In the genomic region with DNA sequence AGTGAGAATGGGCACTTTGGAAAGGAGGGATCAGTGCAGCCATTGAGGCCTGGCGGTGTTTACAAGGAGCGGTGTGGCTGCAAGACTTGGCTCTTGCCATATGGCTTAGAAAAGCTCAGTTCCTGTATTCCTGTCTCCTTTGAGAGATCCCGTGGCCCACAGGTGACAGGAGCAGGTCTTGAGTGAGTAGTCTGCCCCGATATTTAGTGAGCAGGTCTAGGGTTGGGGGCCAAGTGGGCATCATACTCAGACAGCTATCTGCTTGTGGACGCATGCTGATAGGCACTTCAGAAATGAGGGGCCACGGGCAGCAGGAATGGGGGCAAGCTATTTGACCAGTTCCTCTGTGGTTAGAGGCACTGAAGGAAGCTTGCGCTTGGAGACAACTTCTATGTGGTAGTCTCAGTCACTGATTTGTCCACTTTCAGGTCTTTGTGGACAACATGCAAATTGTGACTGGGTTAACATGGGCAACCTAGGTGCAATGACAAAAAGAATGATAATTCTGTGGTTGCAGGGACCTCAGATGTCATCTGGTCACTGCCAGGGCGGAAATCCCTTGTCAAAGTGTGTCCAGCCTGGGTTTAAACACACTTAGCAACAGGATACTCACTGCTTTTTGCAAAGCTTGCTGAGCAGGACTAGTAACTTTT, we compare ENCODE assay signal across 8 cellular contexts. TPM values are rescaled to one million over a fixed set of nuclear protein-coding genes. Genes with fewer than 3 reads are reported as not detected.
A peak's percentile ranks its signal among the peaks of the same experiment; 100 is the strongest.
DNase-seq lines count a peak whose midpoint lies in the region; ATAC-seq, FAIRE-seq and TF ChIP-seq lines count a peak whose summit lies in the region.

No MANE protein-coding gene starts in this region.

- H3K36me3 ChIP-seq in Panc1 (ENCODE audit: control insufficient read depth, insufficient read depth, low read length), result peaks cover 27% of the 10 kb centered on the region

- TF ChIP-seq POLR2A in GM12892 (IDR thresholded peaks at IDR 0.05; ENCODE audit: low read depth, low read length), result no peak

- H3K27ac Mint-ChIP-seq in progenitor cell of endocrine pancreas, result peak overlapping the region; percentile 85

- H3K27me3 Mint-ChIP-seq in progenitor cell of endocrine pancreas, result peaks cover 34% of the 10 kb centered on the region

- CTCF ChIA-PET in Panc1 (lab: Charles Lee), result no interaction called here

- peaks cover 21% of the 10 kb centered on the region for H3K36me3 Mint-ChIP-seq in progenitor cell of endocrine pancreas (ENCODE audit: insufficient read depth)

- H3K9me3 ChIP-seq in Panc1 (ENCODE audit: control insufficient read depth, insufficient read depth, low read depth, low read length), result no peaks in the 10 kb centered on the region

- peaks cover 14% of the 10 kb centered on the region for H3K4me1 Mint-ChIP-seq in progenitor cell of endocrine pancreas (ENCODE audit: low read depth)

- TF ChIP-seq CTCF in Panc1 (IDR thresholded peaks at IDR 0.05) (no peak), progenitor cell of endocrine pancreas (IDR thresholded peaks at IDR 0.05; ENCODE audit: unreplicated experiment) (no peak)

- ATAC-seq in Panc1 (no peak), HG03045 (IDR thresholded peaks at IDR 0.05; ENCODE audit: unreplicated experiment) (no peak)

- POLR2A ChIA-PET in Panc1 (lab: Charles Lee), result no interaction called here

- H3K4me1 ChIP-seq in Panc1 (ENCODE audit: control insufficient read depth, insufficient read depth, low read length), result peaks cover 12% of the 10 kb centered on the region; the same call in 1 of the 2 replicates

- H3K4me3 ChIP-seq in Panc1 (ENCODE audit: low read depth in 2 of 2, low read length in 2 of 2), result peak overlapping the region; percentile 91 to 98

- intact Hi-C loops in Panc1 (cut with micrococcal nuclease; ENCODE audit: unreplicated experiment), result no loop called here

- in situ Hi-C loops in Panc1 (cut with HindIII; ENCODE audit: low pct_unique_long_range_greater_than_20kb, low sequenced_read_pairs), result no loop called here

- peak overlapping the region; percentile 94 for H3K27ac ChIP-seq in Panc1 (ENCODE audit: low read length)
- H3K27ac ChIP-seq in epithelial cell of prostate, result peak overlapping the region; percentile 50

- BruUV-seq in Panc1 (replicated peaks; lab: Mats Ljungman, UMichigan), result TSS peak; percentile 62

- no peaks in the 10 kb centered on the region for H3K9me3 Mint-ChIP-seq in progenitor cell of endocrine pancreas (ENCODE audit: low read depth)

- H3K27me3 ChIP-seq in Panc1 (ENCODE audit: control insufficient read depth, insufficient read depth, low read length), result peaks cover 21% of the 10 kb centered on the region

- peak overlapping the region; percentile 83 for H3K4me3 Mint-ChIP-seq in progenitor cell of endocrine pancreas (ENCODE audit: low read depth)

- peak; percentile 14 for FAIRE-seq in GM12892 (lab: Jason Lieb, UNC)

- DNase-seq in GM12892 (ENCODE audit: insufficient read length), result no peak
- DNase-seq in Panc1 (ENCODE audit: low read depth, low spot score), result no peak
- no peak for DNase-seq in epithelial cell of prostate (ENCODE audit: low read depth, low spot score)
- DNase-seq in progenitor cell of endocrine pancreas (ENCODE audit: low spot score, unreplicated experiment), result no peak
- DNase-seq in ecto neural progenitor cell (ENCODE audit: low spot score), result no peak
- DNase-seq in DMS153 treated with DMSO at 0.1 percent for 48 hours (lab: John Stamatoyannopoulos, UW; ENCODE audit: unreplicated experiment), result no peak
- no peak for DNase-seq in NCI-H146 (lab: John Stamatoyannopoulos, UW)

RNA-seq across cellular contexts. Expression of a gene that starts 1.1 kb away (rescaled TPM):
- polyA plus RNA-seq in GM12892 (2012; ENCODE audit: missing spikeins), result 39.4 TPM
- total RNA-seq in Panc1 (2021; ENCODE audit: unreplicated experiment) (137 TPM), progenitor cell of endocrine pancreas (49.3 and 53.8 TPM in 2 replicates)
- 117 TPM for polyA plus RNA-seq in Panc1 (2012; ENCODE audit: insufficient read length)

RNA-seq across cellular contexts. Expression of a gene that starts 29.5 kb away (rescaled TPM):
- polyA plus RNA-seq in GM12892 (2012; ENCODE audit: missing spikeins), result not detected
- total RNA-seq in Panc1 (2021; ENCODE audit: unreplicated experiment), result not detected
- not detected for polyA plus RNA-seq in Panc1 (2012; ENCODE audit: insufficient read length)
- total RNA-seq in progenitor cell of endocrine pancreas, result not detected in 2 replicates
